Comparison of ENCODE assay signal across 1 cellular context in genomic region chr19:8389891-8390616, GRCh38.
TF ChIP-seq lines count a peak whose summit lies in the region.

Gene RAB11B (plus strand): TSS chr19:8390360. CDS start chr19:8390417, 57 bp downstream.

TF ChIP-seq in HepG2, 621 proteins besides CTCF, POLR2A, EP300 and RAD21 (continued from another document and continues in another):
- TF ChIP-seq, protein P1, sequence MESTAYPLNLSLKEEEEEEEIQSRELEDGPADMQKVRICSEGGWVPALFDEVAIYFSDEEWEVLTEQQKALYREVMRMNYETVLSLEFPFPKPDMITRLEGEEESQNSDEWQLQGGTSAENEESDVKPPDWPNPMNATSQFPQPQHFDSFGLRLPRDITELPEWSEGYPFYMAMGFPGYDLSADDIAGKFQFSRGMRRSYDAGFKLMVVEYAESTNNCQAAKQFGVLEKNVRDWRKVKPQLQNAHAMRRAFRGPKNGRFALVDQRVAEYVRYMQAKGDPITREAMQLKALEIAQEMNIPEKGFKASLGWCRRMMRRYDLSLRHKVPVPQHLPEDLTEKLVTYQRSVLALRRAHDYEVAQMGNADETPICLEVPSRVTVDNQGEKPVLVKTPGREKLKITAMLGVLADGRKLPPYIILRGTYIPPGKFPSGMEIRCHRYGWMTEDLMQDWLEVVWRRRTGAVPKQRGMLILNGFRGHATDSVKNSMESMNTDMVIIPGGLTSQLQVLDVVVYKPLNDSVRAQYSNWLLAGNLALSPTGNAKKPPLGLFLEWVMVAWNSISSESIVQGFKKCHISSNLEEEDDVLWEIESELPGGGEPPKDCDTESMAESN (CRISPR knock-in tag; conservative IDR thresholded peaks at IDR 0.05), result 0 out of 2 replicates have a peak, but pooled peaks have one; percentile 39
- TF ChIP-seq FOXP1 (IDR thresholded peaks at IDR 0.05) (no peak), FOXP1 (CRISPR knock-in tag; IDR thresholded peaks at IDR 0.05) (no peak), TBX2 (CRISPR knock-in tag; IDR thresholded peaks at IDR 0.05; ENCODE audit: borderline replicate concordance) (peak; percentile 37; the same call in 1 of the 2 replicates), ARNT (IDR thresholded peaks at IDR 0.05) (no peak), POLR2AphosphoS2 (IDR thresholded peaks at IDR 0.05; ENCODE audit: low read depth, low read length) (no peak), ZFY (CRISPR knock-in tag; IDR thresholded peaks at IDR 0.05) (peak; percentile 68), ZNF20 (CRISPR knock-in tag; IDR thresholded peaks at IDR 0.05) (no peak), ZBTB14 (CRISPR knock-in tag; IDR thresholded peaks at IDR 0.05) (no peak), GPN1 (CRISPR knock-in tag; IDR thresholded peaks at IDR 0.05; ENCODE audit: borderline replicate concordance) (0 out of 2 replicates have a peak, but pooled peaks have one; percentile 49), AGO2 (optimal IDR thresholded peaks at IDR 0.05; ENCODE audit: low read depth, low read length) (peak; percentile 92), ZNF629 (CRISPR knock-in tag; conservative IDR thresholded peaks at IDR 0.05) (peak; percentile 58), ZBTB7A (CRISPR knock-in tag; IDR thresholded peaks at IDR 0.05) (no peak), IKZF1 (IDR thresholded peaks at IDR 0.05) (no peak), HMGA1 (CRISPR knock-in tag; conservative IDR thresholded peaks at IDR 0.05) (no peak), MED13 (CRISPR knock-in tag; IDR thresholded peaks at IDR 0.05) (no peak), GATA4 (IDR thresholded peaks at IDR 0.05; ENCODE audit: borderline replicate concordance, low read depth) (no peak), ZNF513 (CRISPR knock-in tag; conservative IDR thresholded peaks at IDR 0.05) (no peak), ZNF138 (CRISPR knock-in tag; IDR thresholded peaks at IDR 0.05; ENCODE audit: low read depth) (peak; percentile 86; the same call in 1 of the 2 replicates), ZNF317 (CRISPR knock-in tag; IDR thresholded peaks at IDR 0.05) (no peak), HNRNPL (IDR thresholded peaks at IDR 0.05; ENCODE audit: low read depth, low read length) (0 out of 2 replicates have a peak, but pooled peaks have one; percentile 45), BORCS8-MEF2B (CRISPR knock-in tag; IDR thresholded peaks at IDR 0.05) (peak; percentile 57; the same call in 1 of the 2 replicates), ZBTB20 (CRISPR knock-in tag; IDR thresholded peaks at IDR 0.05; ENCODE audit: borderline replicate concordance, low read depth) (no peak), EED (CRISPR knock-in tag; IDR thresholded peaks at IDR 0.05) (0 out of 2 replicates have a peak, but pooled peaks have one; percentile 61), NCOR1 (IDR thresholded peaks at IDR 0.05; ENCODE audit: borderline replicate concordance, low read length) (no peak), NONO (IDR thresholded peaks at IDR 0.05) (no peak), NONO (CRISPR knock-in tag; conservative IDR thresholded peaks at IDR 0.05) (peak; percentile 53; the same call in 1 of the 2 replicates), THAP11 (CRISPR knock-in tag; IDR thresholded peaks at IDR 0.05) (peak; percentile 88), ZNF841 (CRISPR knock-in tag; IDR thresholded peaks at IDR 0.05; ENCODE audit: borderline replicate concordance) (no peak), MYC (CRISPR knock-in tag; IDR thresholded peaks at IDR 0.05; ENCODE audit: borderline replicate concordance) (no peak), TAF1 (CRISPR knock-in tag; IDR thresholded peaks at IDR 0.05) (peak; percentile 60), ZZZ3 (CRISPR knock-in tag; IDR thresholded peaks at IDR 0.05; ENCODE audit: borderline replicate concordance) (no peak), KLF13 (CRISPR knock-in tag; IDR thresholded peaks at IDR 0.05) (no peak), MED1 (CRISPR knock-in tag; IDR thresholded peaks at IDR 0.05) (peak; percentile 14; the same call in 1 of the 2 replicates), MEIS1 (CRISPR knock-in tag; IDR thresholded peaks at IDR 0.05; ENCODE audit: borderline replicate concordance) (no peak), ZFP36L1 (CRISPR knock-in tag; IDR thresholded peaks at IDR 0.05) (peak; percentile 74; the same call in 1 of the 2 replicates), NCOA1 (CRISPR knock-in tag; IDR thresholded peaks at IDR 0.05) (no peak), BHLHE40 (IDR thresholded peaks at IDR 0.05; ENCODE audit: low read length) (no peak; the same call in 1 of the 2 replicates), ZNF746 (CRISPR knock-in tag; IDR thresholded peaks at IDR 0.05) (no peak), ZNF563 (CRISPR knock-in tag; IDR thresholded peaks at IDR 0.05) (peak; percentile 78), JUND (CRISPR knock-in tag; IDR thresholded peaks at IDR 0.05) (peak; percentile 72), ZSCAN29 (CRISPR knock-in tag; conservative IDR thresholded peaks at IDR 0.05) (no peak), ZKSCAN1 (IDR thresholded peaks at IDR 0.05; ENCODE audit: low read length) (no peak), ZNF749 (CRISPR knock-in tag; IDR thresholded peaks at IDR 0.05; ENCODE audit: borderline replicate concordance) (peak; percentile 77; the same call in 1 of the 2 replicates), CREB1 (IDR thresholded peaks at IDR 0.05) (peak; percentile 100), CREB1 (CRISPR knock-in tag; IDR thresholded peaks at IDR 0.05) (peak; percentile 98), ZNF710 (CRISPR knock-in tag; IDR thresholded peaks at IDR 0.05; ENCODE audit: borderline replicate concordance) (0 out of 2 replicates have a peak, but pooled peaks have one; percentile 23), CBX2 (IDR thresholded peaks at IDR 0.05; ENCODE audit: low read depth, low read length) (no peak), CBX2 (CRISPR knock-in tag; IDR thresholded peaks at IDR 0.05; ENCODE audit: low read depth) (no peak), YY1 (IDR thresholded peaks at IDR 0.05; ENCODE audit: insufficient read depth, insufficient replicate concordance, low read depth, low read length) (peak; percentile 32), HINFP (CRISPR knock-in tag; IDR thresholded peaks at IDR 0.05; ENCODE audit: low read depth) (no peak), ASH2L (IDR thresholded peaks at IDR 0.05; ENCODE audit: insufficient read length, low read depth, low read length) (peak; percentile 73), FOXO1 (CRISPR knock-in tag; IDR thresholded peaks at IDR 0.05) (no peak)
- TF ChIP-seq, protein P2, sequence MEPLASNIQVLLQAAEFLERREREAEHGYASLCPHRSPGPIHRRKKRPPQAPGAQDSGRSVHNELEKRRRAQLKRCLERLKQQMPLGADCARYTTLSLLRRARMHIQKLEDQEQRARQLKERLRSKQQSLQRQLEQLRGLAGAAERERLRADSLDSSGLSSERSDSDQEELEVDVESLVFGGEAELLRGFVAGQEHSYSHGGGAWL (CRISPR knock-in tag; IDR thresholded peaks at IDR 0.05), result peak; percentile 52; the same call in 1 of the 2 replicates
- TF ChIP-seq, protein P3, sequence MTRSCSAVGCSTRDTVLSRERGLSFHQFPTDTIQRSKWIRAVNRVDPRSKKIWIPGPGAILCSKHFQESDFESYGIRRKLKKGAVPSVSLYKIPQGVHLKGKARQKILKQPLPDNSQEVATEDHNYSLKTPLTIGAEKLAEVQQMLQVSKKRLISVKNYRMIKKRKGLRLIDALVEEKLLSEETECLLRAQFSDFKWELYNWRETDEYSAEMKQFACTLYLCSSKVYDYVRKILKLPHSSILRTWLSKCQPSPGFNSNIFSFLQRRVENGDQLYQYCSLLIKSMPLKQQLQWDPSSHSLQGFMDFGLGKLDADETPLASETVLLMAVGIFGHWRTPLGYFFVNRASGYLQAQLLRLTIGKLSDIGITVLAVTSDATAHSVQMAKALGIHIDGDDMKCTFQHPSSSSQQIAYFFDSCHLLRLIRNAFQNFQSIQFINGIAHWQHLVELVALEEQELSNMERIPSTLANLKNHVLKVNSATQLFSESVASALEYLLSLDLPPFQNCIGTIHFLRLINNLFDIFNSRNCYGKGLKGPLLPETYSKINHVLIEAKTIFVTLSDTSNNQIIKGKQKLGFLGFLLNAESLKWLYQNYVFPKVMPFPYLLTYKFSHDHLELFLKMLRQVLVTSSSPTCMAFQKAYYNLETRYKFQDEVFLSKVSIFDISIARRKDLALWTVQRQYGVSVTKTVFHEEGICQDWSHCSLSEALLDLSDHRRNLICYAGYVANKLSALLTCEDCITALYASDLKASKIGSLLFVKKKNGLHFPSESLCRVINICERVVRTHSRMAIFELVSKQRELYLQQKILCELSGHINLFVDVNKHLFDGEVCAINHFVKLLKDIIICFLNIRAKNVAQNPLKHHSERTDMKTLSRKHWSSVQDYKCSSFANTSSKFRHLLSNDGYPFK (CRISPR knock-in tag; IDR thresholded peaks at IDR 0.05; ENCODE audit: borderline replicate concordance), result peak; percentile 85; the same call in 1 of the 2 replicates
- TF ChIP-seq, protein P4, sequence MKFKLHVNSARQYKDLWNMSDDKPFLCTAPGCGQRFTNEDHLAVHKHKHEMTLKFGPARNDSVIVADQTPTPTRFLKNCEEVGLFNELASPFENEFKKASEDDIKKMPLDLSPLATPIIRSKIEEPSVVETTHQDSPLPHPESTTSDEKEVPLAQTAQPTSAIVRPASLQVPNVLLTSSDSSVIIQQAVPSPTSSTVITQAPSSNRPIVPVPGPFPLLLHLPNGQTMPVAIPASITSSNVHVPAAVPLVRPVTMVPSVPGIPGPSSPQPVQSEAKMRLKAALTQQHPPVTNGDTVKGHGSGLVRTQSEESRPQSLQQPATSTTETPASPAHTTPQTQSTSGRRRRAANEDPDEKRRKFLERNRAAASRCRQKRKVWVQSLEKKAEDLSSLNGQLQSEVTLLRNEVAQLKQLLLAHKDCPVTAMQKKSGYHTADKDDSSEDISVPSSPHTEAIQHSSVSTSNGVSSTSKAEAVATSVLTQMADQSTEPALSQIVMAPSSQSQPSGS (CRISPR knock-in tag; IDR thresholded peaks at IDR 0.05), result peak; percentile 97
- TF ChIP-seq, protein P5, sequence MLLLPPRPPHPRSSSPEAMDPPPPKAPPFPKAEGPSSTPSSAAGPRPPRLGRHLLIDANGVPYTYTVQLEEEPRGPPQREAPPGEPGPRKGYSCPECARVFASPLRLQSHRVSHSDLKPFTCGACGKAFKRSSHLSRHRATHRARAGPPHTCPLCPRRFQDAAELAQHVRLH (CRISPR knock-in tag; IDR thresholded peaks at IDR 0.05; ENCODE audit: borderline replicate concordance, low read depth), result no peak; the same call in 1 of the 2 replicates
- TF ChIP-seq, protein P6, sequence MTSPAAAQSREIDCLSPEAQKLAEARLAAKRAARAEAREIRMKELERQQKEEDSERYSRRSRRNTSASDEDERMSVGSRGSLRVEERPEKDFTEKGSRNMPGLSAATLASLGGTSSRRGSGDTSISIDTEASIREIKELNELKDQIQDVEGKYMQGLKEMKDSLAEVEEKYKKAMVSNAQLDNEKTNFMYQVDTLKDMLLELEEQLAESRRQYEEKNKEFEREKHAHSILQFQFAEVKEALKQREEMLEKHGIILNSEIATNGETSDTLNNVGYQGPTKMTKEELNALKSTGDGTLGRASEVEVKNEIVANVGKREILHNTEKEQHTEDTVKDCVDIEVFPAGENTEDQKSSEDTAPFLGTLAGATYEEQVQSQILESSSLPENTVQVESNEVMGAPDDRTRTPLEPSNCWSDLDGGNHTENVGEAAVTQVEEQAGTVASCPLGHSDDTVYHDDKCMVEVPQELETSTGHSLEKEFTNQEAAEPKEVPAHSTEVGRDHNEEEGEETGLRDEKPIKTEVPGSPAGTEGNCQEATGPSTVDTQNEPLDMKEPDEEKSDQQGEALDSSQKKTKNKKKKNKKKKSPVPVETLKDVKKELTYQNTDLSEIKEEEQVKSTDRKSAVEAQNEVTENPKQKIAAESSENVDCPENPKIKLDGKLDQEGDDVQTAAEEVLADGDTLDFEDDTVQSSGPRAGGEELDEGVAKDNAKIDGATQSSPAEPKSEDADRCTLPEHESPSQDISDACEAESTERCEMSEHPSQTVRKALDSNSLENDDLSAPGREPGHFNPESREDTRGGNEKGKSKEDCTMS (CRISPR knock-in tag; conservative IDR thresholded peaks at IDR 0.05), result no peak
